ENCODE assay signal across 8 cellular contexts in genomic region chr9:33677506-33677809, GRCh38.
A peak's percentile ranks its signal among the peaks of the same experiment; 100 is the strongest.
DNase-seq lines count a peak whose midpoint lies in the region; ATAC-seq, FAIRE-seq and TF ChIP-seq lines count a peak whose summit lies in the region.

No MANE protein-coding gene starts in this region.

- H3K9me3 Mint-ChIP-seq in central memory CD8-positive, alpha-beta T cell, result no peaks in the 10 kb centered on the region
- H3K9me3 Mint-ChIP-seq in naive thymus-derived CD8-positive, alpha-beta T cell, result peaks cover 0 to 9% (median 0%) of the 10 kb centered on the region in 9 donors

- 56% methylated on average over 3 of the region's 3 CpGs for WGBS in right lobe of liver (ENCODE audit: insufficient coverage, low coverage, low lambda C conversion rate, missing lambda C conversion rate)
- 89% methylated on average over 3 of the region's 3 CpGs for WGBS in HepG2 (ENCODE audit: low lambda C conversion rate)

- peak overlapping the region; percentile 81 for H3K4me3 Mint-ChIP-seq in central memory CD8-positive, alpha-beta T cell
- peak overlapping the region; percentile 82 to 98 (median 92) for H3K4me3 Mint-ChIP-seq in naive thymus-derived CD8-positive, alpha-beta T cell

- TF ChIP-seq CTCF in right lobe of liver (IDR thresholded peaks at IDR 0.05) (no peak), HepG2 (CRISPR knock-in tag; IDR thresholded peaks at IDR 0.05) (no peak)

- in situ Hi-C loops in HepG2 (cut with HindIII; ENCODE audit: extremely low pct_ligation_motif_present, low pct_unique_long_range_greater_than_20kb), result no loop called here

- TF ChIP-seq POLR2A in right lobe of liver (IDR thresholded peaks at IDR 0.05), result no peak
- TF ChIP-seq POLR2A in HepG2 (IDR thresholded peaks at IDR 0.05; ENCODE audit: insufficient read depth in 1 of 2, low read depth in 2 of 2, low read length in 2 of 2), result no peak

- no peak overlapping the region for H2AFZ ChIP-seq in HepG2 (ENCODE audit: low read length)

- BruUV-seq in HepG2 (replicated peaks; lab: Mats Ljungman, UMichigan), result no TSS peak

- H3K9ac ChIP-seq in HepG2 (ENCODE audit: insufficient read depth, low read depth, low read length), result no peak overlapping the region

- no peaks in the 10 kb centered on the region for H3K4me1 ChIP-seq in right lobe of liver
- H3K4me1 ChIP-seq in HepG2 (ENCODE audit: insufficient read depth, low read length), result no peaks in the 10 kb centered on the region

- H3K4me2 ChIP-seq in HepG2 (ENCODE audit: low read depth, low read length), result no peak overlapping the region

- no peaks in the 10 kb centered on the region for H3K9me3 ChIP-seq in right lobe of liver
- H3K9me3 ChIP-seq in HepG2 (ENCODE audit: low read length), result no peaks in the 10 kb centered on the region

- peaks cover 100% of the 10 kb centered on the region for H3K27me3 Mint-ChIP-seq in central memory CD8-positive, alpha-beta T cell
- H3K27me3 Mint-ChIP-seq in naive thymus-derived CD8-positive, alpha-beta T cell, result peaks cover 44 to 91% (median 66%) of the 10 kb centered on the region in 5 donors

- H3K4me3 ChIP-seq in right lobe of liver, result peak overlapping the region; percentile 37 to 51 (median 42)
- no peak overlapping the region; a peak in 1 of 6 replicates for H3K4me3 ChIP-seq in HepG2 (replicated peaks in 1 of 3; ENCODE audit: insufficient read depth in 1 of 3, low read depth in 2 of 3, low read length in 3 of 3)

- FAIRE-seq in HepG2 (lab: Jason Lieb, UNC) (no peak), GM19239 (lab: Jason Lieb, UNC) (no peak)

- no peak overlapping the region for H3K27ac Mint-ChIP-seq in central memory CD8-positive, alpha-beta T cell (ENCODE audit: low read depth)
- H3K27ac Mint-ChIP-seq in naive thymus-derived CD8-positive, alpha-beta T cell, result peak overlapping the region in 1 of 10 donors; percentile 12

- no peak overlapping the region for H3K27ac ChIP-seq in right lobe of liver
- H3K27ac ChIP-seq in HepG2 (ENCODE audit: extremely low read length, insufficient read depth, low read length), result no peak overlapping the region

- DNase-seq in right lobe of liver (no peak), HepG2 (ENCODE audit: low spot score) (no peak), GM19239 (ENCODE audit: insufficient read length, low spot score) (no peak), DMS153 (lab: John Stamatoyannopoulos, UW) (no peak), NCI-H2227 (lab: John Stamatoyannopoulos, UW; ENCODE audit: unreplicated experiment) (no peak)
- no peak for DNase-seq in central memory CD8-positive, alpha-beta T cell (ENCODE audit: low spot score in 2 of 2)
- no peak for DNase-seq in naive thymus-derived CD8-positive, alpha-beta T cell

- no peaks in the 10 kb centered on the region for H3K79me2 ChIP-seq in HepG2 (ENCODE audit: insufficient read depth, low read length)

- H3K27me3 ChIP-seq in right lobe of liver (peaks cover 6 to 8% of the 10 kb centered on the region in 2 donors), HepG2 (ENCODE audit: control insufficient read depth in 1 of 2, insufficient read depth in 2 of 2, low read length in 2 of 2) (peaks cover 0 to 6% of the 10 kb centered on the region in 2 experiments; a peak in 2 of 5 replicates)

- H3K36me3 ChIP-seq in right lobe of liver (no peaks in the 10 kb centered on the region), HepG2 (replicated peaks in 1 of 2; ENCODE audit: control insufficient read depth in 1 of 2, insufficient read depth in 2 of 2, low read length in 2 of 2) (no peaks in the 10 kb centered on the region)

- TF ChIP-seq EP300 in HepG2 (IDR thresholded peaks at IDR 0.05; ENCODE audit: low read depth in 2 of 2, low read length in 2 of 2), result no peak
- TF ChIP-seq EP300 in HepG2 (CRISPR knock-in tag; IDR thresholded peaks at IDR 0.05; ENCODE audit: borderline replicate concordance), result no peak

- intact Hi-C loops in right lobe of liver (cut with DNase I) (no loop called here), HepG2 (cut with micrococcal nuclease; ENCODE audit: unreplicated experiment) (no loop called here)

- no peaks in the 10 kb centered on the region for H4K20me1 ChIP-seq in HepG2 (ENCODE audit: insufficient read depth, low read length)

- CTCF ChIA-PET in HepG2 (lab: Yijun Ruan, JAX; ENCODE audit: low intra/inter-chr PET ratio, low total read pairs), result no interaction called here

- peaks cover 11% of the 10 kb centered on the region for H3K4me1 Mint-ChIP-seq in central memory CD8-positive, alpha-beta T cell
- H3K4me1 Mint-ChIP-seq in naive thymus-derived CD8-positive, alpha-beta T cell, result peaks cover 1 to 12% (median 9%) of the 10 kb centered on the region in 4 donors

- no peak for TF ChIP-seq RAD21 in HepG2 (CRISPR knock-in tag; IDR thresholded peaks at IDR 0.05)

- no peak for ATAC-seq in right lobe of liver
- no peak for ATAC-seq in HepG2
- no peak for ATAC-seq in central memory CD8-positive, alpha-beta T cell (replicated peaks; ENCODE audit: extremely low read depth, poor library complexity, severe bottlenecking)
- ATAC-seq in naive thymus-derived CD8-positive, alpha-beta T cell, result no peak
- ATAC-seq in esophagus mucosa, result no peak

- H3K36me3 Mint-ChIP-seq in central memory CD8-positive, alpha-beta T cell (ENCODE audit: insufficient read depth), result peaks cover 2% of the 10 kb centered on the region
- H3K36me3 Mint-ChIP-seq in naive thymus-derived CD8-positive, alpha-beta T cell, result peaks cover 0 to 6% (median 0%) of the 10 kb centered on the region in 3 donors

- POLR2A ChIA-PET in HepG2 (lab: Yijun Ruan, JAX), result no interaction called here
- POLR2A ChIA-PET in naive thymus-derived CD8-positive, alpha-beta T cell (lab: Charles Lee), result no interaction called here

TF ChIP-seq in HepG2, 621 proteins besides CTCF, POLR2A, EP300 and RAD21:
- TF ChIP-seq MAFG (CRISPR knock-in tag; IDR thresholded peaks at IDR 0.05), result no peak
- TF ChIP-seq, protein P1, sequence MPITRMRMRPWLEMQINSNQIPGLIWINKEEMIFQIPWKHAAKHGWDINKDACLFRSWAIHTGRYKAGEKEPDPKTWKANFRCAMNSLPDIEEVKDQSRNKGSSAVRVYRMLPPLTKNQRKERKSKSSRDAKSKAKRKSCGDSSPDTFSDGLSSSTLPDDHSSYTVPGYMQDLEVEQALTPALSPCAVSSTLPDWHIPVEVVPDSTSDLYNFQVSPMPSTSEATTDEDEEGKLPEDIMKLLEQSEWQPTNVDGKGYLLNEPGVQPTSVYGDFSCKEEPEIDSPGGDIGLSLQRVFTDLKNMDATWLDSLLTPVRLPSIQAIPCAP (CRISPR knock-in tag; IDR thresholded peaks at IDR 0.05; ENCODE audit: low read depth), result no peak
- TF ChIP-seq SIX1 (CRISPR knock-in tag; IDR thresholded peaks at IDR 0.05; ENCODE audit: borderline replicate concordance), result no peak
- TF ChIP-seq ZNF567 (CRISPR knock-in tag; IDR thresholded peaks at IDR 0.05; ENCODE audit: borderline replicate concordance), result no peak
- no peak for TF ChIP-seq HNRNPUL1 (IDR thresholded peaks at IDR 0.05; ENCODE audit: low read depth, low read length)
- no peak for TF ChIP-seq PTBP1 (IDR thresholded peaks at IDR 0.05; ENCODE audit: low read depth, low read length, poor library complexity, severe bottlenecking)
- no peak for TF ChIP-seq ZNF615 (CRISPR knock-in tag; IDR thresholded peaks at IDR 0.05; ENCODE audit: borderline replicate concordance)

Comparison
In these comparisons a context has a peak if more than half of its experiments do, and no peak if none do; other contexts are left out.
1. H3K4me3 ChIP-seq: peak in right lobe of liver (3 of 3); none in HepG2 (0 of 3).